In genomic region chr2:216691210-216691741, GRCh38 we compare ENCODE assay signal across 1 cellular context.
TF ChIP-seq lines count a peak whose summit lies in the region.

No MANE protein-coding gene starts in this region.

TF ChIP-seq in HepG2, 621 proteins besides CTCF, POLR2A, EP300 and RAD21:
- TF ChIP-seq GRHL1 (CRISPR knock-in tag; conservative IDR thresholded peaks at IDR 0.05): no peak
- TF ChIP-seq EZH2 (conservative IDR thresholded peaks at IDR 0.05; ENCODE audit: low read depth, low read length): peak; percentile 11; the same call in 1 of the 2 replicates
